In the genomic region with DNA sequence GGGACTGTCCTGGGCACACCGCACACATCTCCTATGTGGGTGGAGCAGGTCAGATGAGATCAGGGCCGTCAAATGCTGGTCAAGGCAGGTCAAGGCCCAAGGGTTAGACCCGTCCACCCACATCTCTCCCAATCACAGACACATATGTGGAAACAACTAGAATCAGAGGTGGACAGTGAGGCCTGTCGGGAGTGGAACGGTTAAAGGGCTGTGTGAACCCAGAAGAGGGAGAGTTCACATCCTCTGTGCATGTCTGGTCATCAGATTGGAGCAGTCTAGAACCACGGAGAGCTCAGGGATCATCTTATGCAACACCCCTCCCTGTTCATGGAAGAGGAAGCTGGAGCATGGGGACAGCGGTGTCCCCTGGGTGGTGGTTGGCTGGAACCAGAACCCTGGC, we compare ENCODE assay signal across 1 cellular context.
TF ChIP-seq lines count a peak whose summit lies in the region.

No MANE protein-coding gene starts in this region.

TF ChIP-seq in HepG2, 621 proteins besides CTCF, POLR2A, EP300 and RAD21 (continued from another document and continues in another):
- TF ChIP-seq, protein P1, sequence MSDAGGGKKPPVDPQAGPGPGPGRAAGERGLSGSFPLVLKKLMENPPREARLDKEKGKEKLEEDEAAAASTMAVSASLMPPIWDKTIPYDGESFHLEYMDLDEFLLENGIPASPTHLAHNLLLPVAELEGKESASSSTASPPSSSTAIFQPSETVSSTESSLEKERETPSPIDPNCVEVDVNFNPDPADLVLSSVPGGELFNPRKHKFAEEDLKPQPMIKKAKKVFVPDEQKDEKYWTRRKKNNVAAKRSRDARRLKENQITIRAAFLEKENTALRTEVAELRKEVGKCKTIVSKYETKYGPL (CRISPR knock-in tag; IDR thresholded peaks at IDR 0.05), result peak; percentile 57; the same call in 1 of the 2 replicates
- peak; percentile 46; the same call in 1 of the 2 replicates for TF ChIP-seq GABPB1 (CRISPR knock-in tag; IDR thresholded peaks at IDR 0.05)
- TF ChIP-seq RORA (CRISPR knock-in tag; IDR thresholded peaks at IDR 0.05), result no peak
- TF ChIP-seq, protein P2, sequence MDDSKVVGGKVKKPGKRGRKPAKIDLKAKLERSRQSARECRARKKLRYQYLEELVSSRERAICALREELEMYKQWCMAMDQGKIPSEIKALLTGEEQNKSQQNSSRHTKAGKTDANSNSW (CRISPR knock-in tag; IDR thresholded peaks at IDR 0.05; ENCODE audit: borderline replicate concordance), result no peak
- TF ChIP-seq CC2D1A (CRISPR knock-in tag; IDR thresholded peaks at IDR 0.05), result no peak
- peak; percentile 75 for TF ChIP-seq RARA (CRISPR knock-in tag; IDR thresholded peaks at IDR 0.05)
- TF ChIP-seq SIN3A (IDR thresholded peaks at IDR 0.05; ENCODE audit: borderline replicate concordance, low read depth, low read length), result no peak
- TF ChIP-seq SNAI1 (CRISPR knock-in tag; IDR thresholded peaks at IDR 0.05; ENCODE audit: borderline replicate concordance), result no peak
- TF ChIP-seq PHF8 (CRISPR knock-in tag; IDR thresholded peaks at IDR 0.05), result no peak
- no peak for TF ChIP-seq KDM3A (CRISPR knock-in tag; IDR thresholded peaks at IDR 0.05; ENCODE audit: low read depth)
- peak; percentile 55 for TF ChIP-seq SAP130 (CRISPR knock-in tag; IDR thresholded peaks at IDR 0.05; ENCODE audit: low read depth)
- TF ChIP-seq, protein P3, sequence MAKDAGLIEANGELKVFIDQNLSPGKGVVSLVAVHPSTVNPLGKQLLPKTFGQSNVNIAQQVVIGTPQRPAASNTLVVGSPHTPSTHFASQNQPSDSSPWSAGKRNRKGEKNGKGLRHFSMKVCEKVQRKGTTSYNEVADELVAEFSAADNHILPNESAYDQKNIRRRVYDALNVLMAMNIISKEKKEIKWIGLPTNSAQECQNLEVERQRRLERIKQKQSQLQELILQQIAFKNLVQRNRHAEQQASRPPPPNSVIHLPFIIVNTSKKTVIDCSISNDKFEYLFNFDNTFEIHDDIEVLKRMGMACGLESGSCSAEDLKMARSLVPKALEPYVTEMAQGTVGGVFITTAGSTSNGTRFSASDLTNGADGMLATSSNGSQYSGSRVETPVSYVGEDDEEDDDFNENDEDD (CRISPR knock-in tag; IDR thresholded peaks at IDR 0.05; ENCODE audit: borderline replicate concordance), result 0 out of 2 replicates have a peak, but pooled peaks have one; percentile 18
- TF ChIP-seq, protein P4, sequence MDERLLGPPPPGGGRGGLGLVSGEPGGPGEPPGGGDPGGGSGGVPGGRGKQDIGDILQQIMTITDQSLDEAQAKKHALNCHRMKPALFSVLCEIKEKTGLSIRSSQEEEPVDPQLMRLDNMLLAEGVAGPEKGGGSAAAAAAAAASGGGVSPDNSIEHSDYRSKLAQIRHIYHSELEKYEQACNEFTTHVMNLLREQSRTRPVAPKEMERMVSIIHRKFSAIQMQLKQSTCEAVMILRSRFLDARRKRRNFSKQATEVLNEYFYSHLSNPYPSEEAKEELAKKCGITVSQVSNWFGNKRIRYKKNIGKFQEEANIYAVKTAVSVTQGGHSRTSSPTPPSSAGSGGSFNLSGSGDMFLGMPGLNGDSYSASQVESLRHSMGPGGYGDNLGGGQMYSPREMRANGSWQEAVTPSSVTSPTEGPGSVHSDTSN (CRISPR knock-in tag; IDR thresholded peaks at IDR 0.05), result no peak
- TF ChIP-seq, protein P5, sequence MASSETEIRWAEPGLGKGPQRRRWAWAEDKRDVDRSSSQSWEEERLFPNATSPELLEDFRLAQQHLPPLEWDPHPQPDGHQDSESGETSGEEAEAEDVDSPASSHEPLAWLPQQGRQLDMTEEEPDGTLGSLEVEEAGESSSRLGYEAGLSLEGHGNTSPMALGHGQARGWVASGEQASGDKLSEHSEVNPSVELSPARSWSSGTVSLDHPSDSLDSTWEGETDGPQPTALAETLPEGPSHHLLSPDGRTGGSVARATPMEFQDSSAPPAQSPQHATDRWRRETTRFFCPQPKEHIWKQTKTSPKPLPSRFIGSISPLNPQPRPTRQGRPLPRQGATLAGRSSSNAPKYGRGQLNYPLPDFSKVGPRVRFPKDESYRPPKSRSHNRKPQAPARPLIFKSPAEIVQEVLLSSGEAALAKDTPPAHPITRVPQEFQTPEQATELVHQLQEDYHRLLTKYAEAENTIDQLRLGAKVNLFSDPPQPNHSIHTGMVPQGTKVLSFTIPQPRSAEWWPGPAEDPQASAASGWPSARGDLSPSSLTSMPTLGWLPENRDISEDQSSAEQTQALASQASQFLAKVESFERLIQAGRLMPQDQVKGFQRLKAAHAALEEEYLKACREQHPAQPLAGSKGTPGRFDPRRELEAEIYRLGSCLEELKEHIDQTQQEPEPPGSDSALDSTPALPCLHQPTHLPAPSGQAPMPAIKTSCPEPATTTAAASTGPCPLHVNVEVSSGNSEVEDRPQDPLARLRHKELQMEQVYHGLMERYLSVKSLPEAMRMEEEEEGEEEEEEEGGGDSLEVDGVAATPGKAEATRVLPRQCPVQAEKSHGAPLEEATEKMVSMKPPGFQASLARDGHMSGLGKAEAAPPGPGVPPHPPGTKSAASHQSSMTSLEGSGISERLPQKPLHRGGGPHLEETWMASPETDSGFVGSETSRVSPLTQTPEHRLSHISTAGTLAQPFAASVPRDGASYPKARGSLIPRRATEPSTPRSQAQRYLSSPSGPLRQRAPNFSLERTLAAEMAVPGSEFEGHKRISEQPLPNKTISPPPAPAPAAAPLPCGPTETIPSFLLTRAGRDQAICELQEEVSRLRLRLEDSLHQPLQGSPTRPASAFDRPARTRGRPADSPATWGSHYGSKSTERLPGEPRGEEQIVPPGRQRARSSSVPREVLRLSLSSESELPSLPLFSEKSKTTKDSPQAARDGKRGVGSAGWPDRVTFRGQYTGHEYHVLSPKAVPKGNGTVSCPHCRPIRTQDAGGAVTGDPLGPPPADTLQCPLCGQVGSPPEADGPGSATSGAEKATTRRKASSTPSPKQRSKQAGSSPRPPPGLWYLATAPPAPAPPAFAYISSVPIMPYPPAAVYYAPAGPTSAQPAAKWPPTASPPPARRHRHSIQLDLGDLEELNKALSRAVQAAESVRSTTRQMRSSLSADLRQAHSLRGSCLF (CRISPR knock-in tag; IDR thresholded peaks at IDR 0.05; ENCODE audit: borderline replicate concordance), result no peak
- TF ChIP-seq ZBTB7B (CRISPR knock-in tag; IDR thresholded peaks at IDR 0.05), result peak; percentile 39; the same call in 1 of the 2 replicates
- no peak for TF ChIP-seq SMAD9 (CRISPR knock-in tag; IDR thresholded peaks at IDR 0.05)
- TF ChIP-seq ZNF83 (CRISPR knock-in tag; IDR thresholded peaks at IDR 0.05; ENCODE audit: borderline replicate concordance), result no peak
- no peak for TF ChIP-seq ZNF24 (IDR thresholded peaks at IDR 0.05)
- TF ChIP-seq, protein P6, sequence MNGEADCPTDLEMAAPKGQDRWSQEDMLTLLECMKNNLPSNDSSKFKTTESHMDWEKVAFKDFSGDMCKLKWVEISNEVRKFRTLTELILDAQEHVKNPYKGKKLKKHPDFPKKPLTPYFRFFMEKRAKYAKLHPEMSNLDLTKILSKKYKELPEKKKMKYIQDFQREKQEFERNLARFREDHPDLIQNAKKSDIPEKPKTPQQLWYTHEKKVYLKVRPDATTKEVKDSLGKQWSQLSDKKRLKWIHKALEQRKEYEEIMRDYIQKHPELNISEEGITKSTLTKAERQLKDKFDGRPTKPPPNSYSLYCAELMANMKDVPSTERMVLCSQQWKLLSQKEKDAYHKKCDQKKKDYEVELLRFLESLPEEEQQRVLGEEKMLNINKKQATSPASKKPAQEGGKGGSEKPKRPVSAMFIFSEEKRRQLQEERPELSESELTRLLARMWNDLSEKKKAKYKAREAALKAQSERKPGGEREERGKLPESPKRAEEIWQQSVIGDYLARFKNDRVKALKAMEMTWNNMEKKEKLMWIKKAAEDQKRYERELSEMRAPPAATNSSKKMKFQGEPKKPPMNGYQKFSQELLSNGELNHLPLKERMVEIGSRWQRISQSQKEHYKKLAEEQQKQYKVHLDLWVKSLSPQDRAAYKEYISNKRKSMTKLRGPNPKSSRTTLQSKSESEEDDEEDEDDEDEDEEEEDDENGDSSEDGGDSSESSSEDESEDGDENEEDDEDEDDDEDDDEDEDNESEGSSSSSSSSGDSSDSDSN (CRISPR knock-in tag; IDR thresholded peaks at IDR 0.05), result 0 out of 2 replicates have a peak, but pooled peaks have one; percentile 30
- TF ChIP-seq, protein P7, sequence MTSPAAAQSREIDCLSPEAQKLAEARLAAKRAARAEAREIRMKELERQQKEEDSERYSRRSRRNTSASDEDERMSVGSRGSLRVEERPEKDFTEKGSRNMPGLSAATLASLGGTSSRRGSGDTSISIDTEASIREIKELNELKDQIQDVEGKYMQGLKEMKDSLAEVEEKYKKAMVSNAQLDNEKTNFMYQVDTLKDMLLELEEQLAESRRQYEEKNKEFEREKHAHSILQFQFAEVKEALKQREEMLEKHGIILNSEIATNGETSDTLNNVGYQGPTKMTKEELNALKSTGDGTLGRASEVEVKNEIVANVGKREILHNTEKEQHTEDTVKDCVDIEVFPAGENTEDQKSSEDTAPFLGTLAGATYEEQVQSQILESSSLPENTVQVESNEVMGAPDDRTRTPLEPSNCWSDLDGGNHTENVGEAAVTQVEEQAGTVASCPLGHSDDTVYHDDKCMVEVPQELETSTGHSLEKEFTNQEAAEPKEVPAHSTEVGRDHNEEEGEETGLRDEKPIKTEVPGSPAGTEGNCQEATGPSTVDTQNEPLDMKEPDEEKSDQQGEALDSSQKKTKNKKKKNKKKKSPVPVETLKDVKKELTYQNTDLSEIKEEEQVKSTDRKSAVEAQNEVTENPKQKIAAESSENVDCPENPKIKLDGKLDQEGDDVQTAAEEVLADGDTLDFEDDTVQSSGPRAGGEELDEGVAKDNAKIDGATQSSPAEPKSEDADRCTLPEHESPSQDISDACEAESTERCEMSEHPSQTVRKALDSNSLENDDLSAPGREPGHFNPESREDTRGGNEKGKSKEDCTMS (CRISPR knock-in tag; conservative IDR thresholded peaks at IDR 0.05), result no peak
- TF ChIP-seq, protein P8, sequence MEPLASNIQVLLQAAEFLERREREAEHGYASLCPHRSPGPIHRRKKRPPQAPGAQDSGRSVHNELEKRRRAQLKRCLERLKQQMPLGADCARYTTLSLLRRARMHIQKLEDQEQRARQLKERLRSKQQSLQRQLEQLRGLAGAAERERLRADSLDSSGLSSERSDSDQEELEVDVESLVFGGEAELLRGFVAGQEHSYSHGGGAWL (CRISPR knock-in tag; IDR thresholded peaks at IDR 0.05), result no peak
- TF ChIP-seq, protein P9, sequence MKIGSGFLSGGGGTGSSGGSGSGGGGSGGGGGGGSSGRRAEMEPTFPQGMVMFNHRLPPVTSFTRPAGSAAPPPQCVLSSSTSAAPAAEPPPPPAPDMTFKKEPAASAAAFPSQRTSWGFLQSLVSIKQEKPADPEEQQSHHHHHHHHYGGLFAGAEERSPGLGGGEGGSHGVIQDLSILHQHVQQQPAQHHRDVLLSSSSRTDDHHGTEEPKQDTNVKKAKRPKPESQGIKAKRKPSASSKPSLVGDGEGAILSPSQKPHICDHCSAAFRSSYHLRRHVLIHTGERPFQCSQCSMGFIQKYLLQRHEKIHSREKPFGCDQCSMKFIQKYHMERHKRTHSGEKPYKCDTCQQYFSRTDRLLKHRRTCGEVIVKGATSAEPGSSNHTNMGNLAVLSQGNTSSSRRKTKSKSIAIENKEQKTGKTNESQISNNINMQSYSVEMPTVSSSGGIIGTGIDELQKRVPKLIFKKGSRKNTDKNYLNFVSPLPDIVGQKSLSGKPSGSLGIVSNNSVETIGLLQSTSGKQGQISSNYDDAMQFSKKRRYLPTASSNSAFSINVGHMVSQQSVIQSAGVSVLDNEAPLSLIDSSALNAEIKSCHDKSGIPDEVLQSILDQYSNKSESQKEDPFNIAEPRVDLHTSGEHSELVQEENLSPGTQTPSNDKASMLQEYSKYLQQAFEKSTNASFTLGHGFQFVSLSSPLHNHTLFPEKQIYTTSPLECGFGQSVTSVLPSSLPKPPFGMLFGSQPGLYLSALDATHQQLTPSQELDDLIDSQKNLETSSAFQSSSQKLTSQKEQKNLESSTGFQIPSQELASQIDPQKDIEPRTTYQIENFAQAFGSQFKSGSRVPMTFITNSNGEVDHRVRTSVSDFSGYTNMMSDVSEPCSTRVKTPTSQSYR (CRISPR knock-in tag; IDR thresholded peaks at IDR 0.05; ENCODE audit: borderline replicate concordance), result no peak
- TF ChIP-seq, protein P10, sequence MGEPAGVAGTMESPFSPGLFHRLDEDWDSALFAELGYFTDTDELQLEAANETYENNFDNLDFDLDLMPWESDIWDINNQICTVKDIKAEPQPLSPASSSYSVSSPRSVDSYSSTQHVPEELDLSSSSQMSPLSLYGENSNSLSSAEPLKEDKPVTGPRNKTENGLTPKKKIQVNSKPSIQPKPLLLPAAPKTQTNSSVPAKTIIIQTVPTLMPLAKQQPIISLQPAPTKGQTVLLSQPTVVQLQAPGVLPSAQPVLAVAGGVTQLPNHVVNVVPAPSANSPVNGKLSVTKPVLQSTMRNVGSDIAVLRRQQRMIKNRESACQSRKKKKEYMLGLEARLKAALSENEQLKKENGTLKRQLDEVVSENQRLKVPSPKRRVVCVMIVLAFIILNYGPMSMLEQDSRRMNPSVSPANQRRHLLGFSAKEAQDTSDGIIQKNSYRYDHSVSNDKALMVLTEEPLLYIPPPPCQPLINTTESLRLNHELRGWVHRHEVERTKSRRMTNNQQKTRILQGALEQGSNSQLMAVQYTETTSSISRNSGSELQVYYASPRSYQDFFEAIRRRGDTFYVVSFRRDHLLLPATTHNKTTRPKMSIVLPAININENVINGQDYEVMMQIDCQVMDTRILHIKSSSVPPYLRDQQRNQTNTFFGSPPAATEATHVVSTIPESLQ (CRISPR knock-in tag; conservative IDR thresholded peaks at IDR 0.05), result no peak
- TF ChIP-seq ZNF558 (CRISPR knock-in tag; IDR thresholded peaks at IDR 0.05; ENCODE audit: borderline replicate concordance), result no peak
- TF ChIP-seq ZNF274 (CRISPR knock-in tag; IDR thresholded peaks at IDR 0.05), result no peak
- TF ChIP-seq IRF2 (CRISPR knock-in tag; IDR thresholded peaks at IDR 0.05), result 0 out of 2 replicates have a peak, but pooled peaks have one; percentile 45
- TF ChIP-seq TEAD3 (CRISPR knock-in tag; optimal IDR thresholded peaks at IDR 0.05; ENCODE audit: borderline replicate concordance), result peak; percentile 21
- TF ChIP-seq ZNF263 (CRISPR knock-in tag; IDR thresholded peaks at IDR 0.05), result 0 out of 2 replicates have a peak, but pooled peaks have one; percentile 6
- no peak for TF ChIP-seq RFX1 (IDR thresholded peaks at IDR 0.05)
- no peak for TF ChIP-seq FIP1L1 (IDR thresholded peaks at IDR 0.05; ENCODE audit: borderline replicate concordance, insufficient read depth, low read depth, low read length)
- TF ChIP-seq, protein P11, sequence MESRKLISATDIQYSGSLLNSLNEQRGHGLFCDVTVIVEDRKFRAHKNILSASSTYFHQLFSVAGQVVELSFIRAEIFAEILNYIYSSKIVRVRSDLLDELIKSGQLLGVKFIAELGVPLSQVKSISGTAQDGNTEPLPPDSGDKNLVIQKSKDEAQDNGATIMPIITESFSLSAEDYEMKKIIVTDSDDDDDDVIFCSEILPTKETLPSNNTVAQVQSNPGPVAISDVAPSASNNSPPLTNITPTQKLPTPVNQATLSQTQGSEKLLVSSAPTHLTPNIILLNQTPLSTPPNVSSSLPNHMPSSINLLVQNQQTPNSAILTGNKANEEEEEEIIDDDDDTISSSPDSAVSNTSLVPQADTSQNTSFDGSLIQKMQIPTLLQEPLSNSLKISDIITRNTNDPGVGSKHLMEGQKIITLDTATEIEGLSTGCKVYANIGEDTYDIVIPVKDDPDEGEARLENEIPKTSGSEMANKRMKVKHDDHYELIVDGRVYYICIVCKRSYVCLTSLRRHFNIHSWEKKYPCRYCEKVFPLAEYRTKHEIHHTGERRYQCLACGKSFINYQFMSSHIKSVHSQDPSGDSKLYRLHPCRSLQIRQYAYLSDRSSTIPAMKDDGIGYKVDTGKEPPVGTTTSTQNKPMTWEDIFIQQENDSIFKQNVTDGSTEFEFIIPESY (CRISPR knock-in tag; IDR thresholded peaks at IDR 0.05), result peak; percentile 29
- TF ChIP-seq SUZ12 (IDR thresholded peaks at IDR 0.05; ENCODE audit: low read depth, low read length), result no peak
